In genomic region chr16:15757630-15758251, GRCh38 we compare ENCODE assay signal across 2 cellular contexts.
TF ChIP-seq lines count a peak whose summit lies in the region.

No MANE protein-coding gene starts in this region.

TF ChIP-seq in GM23338, 12 proteins besides CTCF, POLR2A, EP300 and RAD21:
- TF ChIP-seq REST (IDR thresholded peaks at IDR 0.05; ENCODE audit: unreplicated experiment), result no peak
- TF ChIP-seq POLR2AphosphoS5 (IDR thresholded peaks at IDR 0.05; ENCODE audit: low read depth), result no peak
- TF ChIP-seq CREB1 (CRISPR knock-in tag; IDR thresholded peaks at IDR 0.05; ENCODE audit: low read depth), result no peak
- no peak for TF ChIP-seq EZH2phosphoT487 (IDR thresholded peaks at IDR 0.05; ENCODE audit: unreplicated experiment)
- TF ChIP-seq ETS1 (IDR thresholded peaks at IDR 0.05), result no peak
- no peak for TF ChIP-seq STAT1 (IDR thresholded peaks at IDR 0.05; ENCODE audit: unreplicated experiment)
- TF ChIP-seq ZNF114 (CRISPR knock-in tag; IDR thresholded peaks at IDR 0.05), result no peak
- no peak for TF ChIP-seq EZH2 (IDR thresholded peaks at IDR 0.05; ENCODE audit: low read depth, unreplicated experiment)
- no peak for TF ChIP-seq ZNF462 (CRISPR knock-in tag; IDR thresholded peaks at IDR 0.05)
- no peak for TF ChIP-seq NANOG (IDR thresholded peaks at IDR 0.05; ENCODE audit: borderline replicate concordance)
- TF ChIP-seq ZNF331 (CRISPR knock-in tag; IDR thresholded peaks at IDR 0.05; ENCODE audit: low read depth), result no peak
- no peak for TF ChIP-seq JUNB (IDR thresholded peaks at IDR 0.05; ENCODE audit: unreplicated experiment)

TF ChIP-seq in WTC11, 78 proteins besides CTCF, POLR2A, EP300 and RAD21 (continued from another document):
- TF ChIP-seq HMGXB4 (CRISPR knock-in tag; IDR thresholded peaks at IDR 0.05) (no peak), AR (CRISPR knock-in tag; IDR thresholded peaks at IDR 0.05) (no peak), ZBTB21 (CRISPR knock-in tag; IDR thresholded peaks at IDR 0.05; ENCODE audit: borderline replicate concordance) (no peak), IRF1 (CRISPR knock-in tag; IDR thresholded peaks at IDR 0.05) (no peak), E2F4 (CRISPR knock-in tag; IDR thresholded peaks at IDR 0.05; ENCODE audit: borderline replicate concordance, low read depth) (no peak), ZNF121 (CRISPR knock-in tag; IDR thresholded peaks at IDR 0.05) (no peak), MYBL2 (CRISPR knock-in tag; IDR thresholded peaks at IDR 0.05) (no peak), TCF7 (CRISPR knock-in tag; IDR thresholded peaks at IDR 0.05; ENCODE audit: low read depth) (no peak), OVOL2 (CRISPR knock-in tag; IDR thresholded peaks at IDR 0.05; ENCODE audit: borderline replicate concordance) (no peak), FOXP1 (CRISPR knock-in tag; IDR thresholded peaks at IDR 0.05; ENCODE audit: borderline replicate concordance) (no peak), JUN (CRISPR knock-in tag; IDR thresholded peaks at IDR 0.05) (no peak)
